Comparison of ENCODE assay signal across 3 cellular contexts in genomic region chr5:138389911-138390310, GRCh38. TPM values are rescaled to one million over a fixed set of nuclear protein-coding genes. Genes with fewer than 3 reads are reported as not detected.
"Had no signal": no experiment of that assay in that cellular context is flagged by ENCODE, and none has a peak within 500 bp of the region (broad histone marks: within the 10 kb centered on the region; RNA-seq: fewer than 3 reads in every experiment).

No MANE protein-coding gene starts in this region.

RNA-seq across cellular contexts. Expression of gene REEP2, which starts 48.9 kb away (rescaled TPM):
- total RNA-seq: left lobe of liver, mononuclear cell had no signal

RNA-seq across cellular contexts. Expression of gene CDC25C, which starts 58.3 kb away (rescaled TPM):
- total RNA-seq: left lobe of liver, left ventricle myocardium inferior had no signal
